ENCODE assay signal across 27 cellular contexts in the genomic region with DNA sequence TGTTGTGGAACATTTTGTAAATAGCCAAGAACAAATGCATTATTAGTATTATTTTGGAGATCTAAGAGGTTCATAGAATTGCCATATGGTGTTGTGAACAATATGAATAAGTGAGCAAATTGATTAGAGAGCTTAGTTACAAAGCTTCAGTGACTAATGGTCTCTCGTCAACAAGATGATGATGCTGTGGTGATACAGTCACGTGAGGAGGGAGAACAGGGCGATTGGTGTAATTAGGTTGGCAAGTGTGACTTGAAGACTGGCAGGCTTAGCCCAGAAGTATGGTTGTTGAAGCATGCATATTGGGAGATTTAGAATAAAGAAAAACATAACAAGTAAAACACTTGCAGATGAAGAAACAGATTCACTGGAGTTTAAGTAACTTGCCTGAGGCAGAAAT.
DNase-seq lines count a peak whose midpoint lies in the region; ATAC-seq, FAIRE-seq and TF ChIP-seq lines count a peak whose summit lies in the region.
"Had no signal": no experiment of that assay in that cellular context is flagged by ENCODE, and none has a peak within 500 bp of the region (broad histone marks: within the 10 kb centered on the region; RNA-seq: fewer than 3 reads in every experiment).

No MANE protein-coding gene starts in this region.

- FAIRE-seq in bronchial epithelial cell (lab: Jason Lieb, UNC), result no peak
- FAIRE-seq: frontal cortex, pancreas had no signal

- ATAC-seq in activated CD8-positive, alpha-beta T cell treated with anti-CD3 and anti-CD28 coated beads for 36 hours, result no peak
- ATAC-seq in HG02642 (IDR thresholded peaks at IDR 0.05; ENCODE audit: poor library complexity, unreplicated experiment), result no peak
- ATAC-seq: activated naive CD8-positive, alpha-beta T cell treated with anti-CD3 and anti-CD28 coated beads, Interleukin-2, amount 50 U/mL, for 24 hours; activated T-helper 17 cell treated with anti-CD3 and anti-CD28 coated beads, Interleukin-2, amount 50 U/mL, for 72 hours had no signal

- peak overlapping the region; percentile 78 to 79 for H3K27ac ChIP-seq in liver (ENCODE audit: low read depth in 1 of 2, low read length in 2 of 2)
- H3K27ac ChIP-seq: body of pancreas, pancreas, VCaP had no signal

- CTCF ChIA-PET in activated CD8-positive, alpha-beta T cell treated with anti-CD3 and anti-CD28 coated beads for 36 hours (lab: Charles Lee), result no interaction called here

- peaks cover 0 to 34% (median 10%) of the 10 kb centered on the region in 4 donors for H3K4me1 ChIP-seq in liver (ENCODE audit: control insufficient read depth in 4 of 4, insufficient read depth in 4 of 4, low read length in 3 of 4)
- H3K4me1 ChIP-seq: BE2C, pancreas, thyroid gland had no signal

- peak overlapping the region; percentile 24 to 77 for H3K9ac ChIP-seq in liver (ENCODE audit: low read depth in 1 of 2, low read length in 2 of 2)

- no peak overlapping the region for H3K4me3 Mint-ChIP-seq in activated T-cell treated with anti-CD3 and anti-CD28 coated beads, Interleukin-2, amount 50 U/mL, for 24 hours
- H3K4me3 Mint-ChIP-seq in activated CD8-positive, alpha-beta T cell treated with anti-CD3 and anti-CD28 coated beads for 36 hours, result no peak overlapping the region
- H3K4me3 Mint-ChIP-seq: activated naive CD8-positive, alpha-beta T cell treated with anti-CD3 and anti-CD28 coated beads, Interleukin-2, amount 50 U/mL, for 24 hours; activated T-helper 17 cell treated with anti-CD3 and anti-CD28 coated beads, Interleukin-2, amount 50 U/mL, for 72 hours; nephron had no signal

- H3K9me3 Mint-ChIP-seq in activated T-cell treated with anti-CD3 and anti-CD28 coated beads, Interleukin-2, amount 50 U/mL, for 24 hours, result no peaks in the 10 kb centered on the region
- H3K9me3 Mint-ChIP-seq in activated CD8-positive, alpha-beta T cell treated with anti-CD3 and anti-CD28 coated beads for 36 hours, result no peaks in the 10 kb centered on the region
- H3K9me3 Mint-ChIP-seq: activated naive CD8-positive, alpha-beta T cell treated with anti-CD3 and anti-CD28 coated beads, Interleukin-2, amount 50 U/mL, for 24 hours; activated T-helper 17 cell treated with anti-CD3 and anti-CD28 coated beads, Interleukin-2, amount 50 U/mL, for 72 hours; nephron had no signal

- DNase-seq in activated T-cell treated with anti-CD3 and anti-CD28 coated beads, Interleukin-2, amount 50 U/mL, for 24 hours, result no peak
- DNase-seq in activated T-cell treated with anti-CD3 and anti-CD28 coated beads for 4 hours (no peak), HPDE6-E6E7 (ENCODE audit: extremely low spot score) (peak; percentile 36), bronchial epithelial cell (ENCODE audit: low read depth) (peak; percentile 71), NCI-H2029 treated with DMSO at 0.1 percent for 48 hours (lab: John Stamatoyannopoulos, UW) (no peak)
- DNase-seq in activated CD8-positive, alpha-beta T cell treated with anti-CD3 and anti-CD28 coated beads for 36 hours, result no peak
- DNase-seq: activated CD4-positive, alpha-beta T cell treated with anti-CD3 and anti-CD28 coated beads, Interleukin-2, amount 50 U/mL, for 1 hour; activated naive CD8-positive, alpha-beta T cell treated with anti-CD3 and anti-CD28 coated beads, Interleukin-2, amount 50 U/mL, for 24 hours; BE2C; effector CD4-positive, alpha-beta T cell; erythroblast; hippocampal formation; KBM-7; MM.1S; NCI-H2171; NCI-H526; stimulated activated CD4-positive, alpha-beta T cell treated with anti-CD3 and anti-CD28 coated beads, Interleukin-4, amount 100 ng/mL, for 4 hours; stimulated activated naive CD4-positive, alpha-beta T cell treated with Interleukin-2 at 50 U/mL for 16 hours had no signal

- H3K36me3 ChIP-seq in bronchial epithelial cell (ENCODE audit: control insufficient read depth, insufficient read depth, low read length) (no peaks in the 10 kb centered on the region), liver (ENCODE audit: control insufficient read depth in 4 of 4, insufficient read depth in 3 of 4, low read depth in 1 of 4, low read length in 3 of 4) (peaks cover 0 to 36% (median 12%) of the 10 kb centered on the region in 4 donors)
- H3K36me3 ChIP-seq: BE2C, thyroid gland had no signal

- POLR2A ChIA-PET in activated CD8-positive, alpha-beta T cell treated with anti-CD3 and anti-CD28 coated beads for 36 hours (lab: Charles Lee), result no interaction called here

- H3K9me3 ChIP-seq in liver (ENCODE audit: control insufficient read depth in 4 of 4, low read length in 3 of 4), result no peaks in the 10 kb centered on the region
- H3K9me3 ChIP-seq: BE2C, body of pancreas, pancreas, thyroid gland had no signal

- peak overlapping the region; percentile 27 for H3K27ac Mint-ChIP-seq in activated T-cell treated with anti-CD3 and anti-CD28 coated beads, Interleukin-2, amount 50 U/mL, for 24 hours
- no peak overlapping the region for H3K27ac Mint-ChIP-seq in activated CD8-positive, alpha-beta T cell treated with anti-CD3 and anti-CD28 coated beads for 36 hours
- H3K27ac Mint-ChIP-seq: activated naive CD8-positive, alpha-beta T cell treated with anti-CD3 and anti-CD28 coated beads, Interleukin-2, amount 50 U/mL, for 24 hours; activated T-helper 17 cell treated with anti-CD3 and anti-CD28 coated beads, Interleukin-2, amount 50 U/mL, for 72 hours; nephron had no signal

- H3K4me1 Mint-ChIP-seq in activated T-cell treated with anti-CD3 and anti-CD28 coated beads, Interleukin-2, amount 50 U/mL, for 24 hours (ENCODE audit: low read depth), result peaks cover 27% of the 10 kb centered on the region
- peaks cover 22% of the 10 kb centered on the region for H3K4me1 Mint-ChIP-seq in activated CD8-positive, alpha-beta T cell treated with anti-CD3 and anti-CD28 coated beads for 36 hours (ENCODE audit: low read depth)

- 70% methylated on average over 3 of the region's 3 CpGs for WGBS in liver

- no peaks in the 10 kb centered on the region for H3K27me3 Mint-ChIP-seq in activated T-cell treated with anti-CD3 and anti-CD28 coated beads, Interleukin-2, amount 50 U/mL, for 24 hours
- H3K27me3 Mint-ChIP-seq in activated CD8-positive, alpha-beta T cell treated with anti-CD3 and anti-CD28 coated beads for 36 hours, result no peaks in the 10 kb centered on the region
- H3K27me3 Mint-ChIP-seq: activated naive CD8-positive, alpha-beta T cell treated with anti-CD3 and anti-CD28 coated beads, Interleukin-2, amount 50 U/mL, for 24 hours; activated T-helper 17 cell treated with anti-CD3 and anti-CD28 coated beads, Interleukin-2, amount 50 U/mL, for 72 hours had no signal

- no peak for TF ChIP-seq CTCF in bronchial epithelial cell (IDR thresholded peaks at IDR 0.05; ENCODE audit: insufficient read depth, low read length, severe bottlenecking)
- TF ChIP-seq CTCF in liver (IDR thresholded peaks at IDR 0.05; ENCODE audit: low read depth, low read length, missing input control), result no peak
- no peak for TF ChIP-seq CTCF in activated CD8-positive, alpha-beta T cell treated with anti-CD3 and anti-CD28 coated beads for 36 hours (IDR thresholded peaks at IDR 0.05)

- H3K4me3 ChIP-seq in bronchial epithelial cell (ENCODE audit: low read depth, low read length), result no peak overlapping the region
- no peak overlapping the region for H3K4me3 ChIP-seq in liver (ENCODE audit: low read depth in 1 of 3, low read length in 3 of 3)
- H3K4me3 ChIP-seq: body of pancreas, pancreas, thyroid gland had no signal

- TF ChIP-seq RAD21 in liver (IDR thresholded peaks at IDR 0.05), result no peak

- H3K36me3 Mint-ChIP-seq in activated T-cell treated with anti-CD3 and anti-CD28 coated beads, Interleukin-2, amount 50 U/mL, for 24 hours (ENCODE audit: low read depth), result peaks cover 81% of the 10 kb centered on the region
- H3K36me3 Mint-ChIP-seq in activated CD8-positive, alpha-beta T cell treated with anti-CD3 and anti-CD28 coated beads for 36 hours (ENCODE audit: low read depth), result peaks cover 44% of the 10 kb centered on the region

- no peaks in the 10 kb centered on the region for H3K27me3 ChIP-seq in bronchial epithelial cell (ENCODE audit: control insufficient read depth, insufficient read depth, low read length)
- no peaks in the 10 kb centered on the region for H3K27me3 ChIP-seq in liver (ENCODE audit: control insufficient read depth in 4 of 4, insufficient read depth in 4 of 4, low read length in 3 of 4)
- H3K27me3 ChIP-seq: BE2C, body of pancreas, pancreas, thyroid gland had no signal

- intact Hi-C loops in activated CD8-positive, alpha-beta T cell treated with anti-CD3 and anti-CD28 coated beads for 36 hours (cut with micrococcal nuclease), result no loop called here

TF ChIP-seq in liver, 16 proteins besides CTCF, POLR2A, EP300 and RAD21:
- TF ChIP-seq GABPA (IDR thresholded peaks at IDR 0.05 in 1 of 2, conservative IDR thresholded peaks at IDR 0.05 in 1 of 2), result no peak
- no peak for TF ChIP-seq FOXA1 (IDR thresholded peaks at IDR 0.05)
- no peak for TF ChIP-seq ATF3 (IDR thresholded peaks at IDR 0.05)
- no peak for TF ChIP-seq HNF4A (conservative IDR thresholded peaks at IDR 0.05)
- TF ChIP-seq ZBTB33 (IDR thresholded peaks at IDR 0.05), result no peak
- TF ChIP-seq NR2F2 (IDR thresholded peaks at IDR 0.05), result no peak
- TF ChIP-seq JUND (IDR thresholded peaks at IDR 0.05), result no peak
- TF ChIP-seq, protein P1, sequence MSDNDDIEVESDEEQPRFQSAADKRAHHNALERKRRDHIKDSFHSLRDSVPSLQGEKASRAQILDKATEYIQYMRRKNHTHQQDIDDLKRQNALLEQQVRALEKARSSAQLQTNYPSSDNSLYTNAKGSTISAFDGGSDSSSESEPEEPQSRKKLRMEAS (IDR thresholded peaks at IDR 0.05), result no peak
- TF ChIP-seq RXRA (IDR thresholded peaks at IDR 0.05), result no peak
- TF ChIP-seq YY1 (IDR thresholded peaks at IDR 0.05), result no peak
- no peak for TF ChIP-seq HNF4G (IDR thresholded peaks at IDR 0.05)

Comparison
In these comparisons a context has a peak if more than half of its experiments do, and no peak if none do; other contexts are left out.
1. DNase-seq: peak in HPDE6-E6E7 (single experiment) and bronchial epithelial cell (single experiment); none in activated T-cell treated with anti-CD3 and anti-CD28 coated beads, Interleukin-2, amount 50 U/mL, for 24 hours (single experiment), activated T-cell treated with anti-CD3 and anti-CD28 coated beads for 4 hours (single experiment), NCI-H2029 treated with DMSO at 0.1 percent for 48 hours (single experiment) and activated CD8-positive, alpha-beta T cell treated with anti-CD3 and anti-CD28 coated beads for 36 hours (single experiment).